ENCODE assay signal across 9 cellular contexts in the genomic region with DNA sequence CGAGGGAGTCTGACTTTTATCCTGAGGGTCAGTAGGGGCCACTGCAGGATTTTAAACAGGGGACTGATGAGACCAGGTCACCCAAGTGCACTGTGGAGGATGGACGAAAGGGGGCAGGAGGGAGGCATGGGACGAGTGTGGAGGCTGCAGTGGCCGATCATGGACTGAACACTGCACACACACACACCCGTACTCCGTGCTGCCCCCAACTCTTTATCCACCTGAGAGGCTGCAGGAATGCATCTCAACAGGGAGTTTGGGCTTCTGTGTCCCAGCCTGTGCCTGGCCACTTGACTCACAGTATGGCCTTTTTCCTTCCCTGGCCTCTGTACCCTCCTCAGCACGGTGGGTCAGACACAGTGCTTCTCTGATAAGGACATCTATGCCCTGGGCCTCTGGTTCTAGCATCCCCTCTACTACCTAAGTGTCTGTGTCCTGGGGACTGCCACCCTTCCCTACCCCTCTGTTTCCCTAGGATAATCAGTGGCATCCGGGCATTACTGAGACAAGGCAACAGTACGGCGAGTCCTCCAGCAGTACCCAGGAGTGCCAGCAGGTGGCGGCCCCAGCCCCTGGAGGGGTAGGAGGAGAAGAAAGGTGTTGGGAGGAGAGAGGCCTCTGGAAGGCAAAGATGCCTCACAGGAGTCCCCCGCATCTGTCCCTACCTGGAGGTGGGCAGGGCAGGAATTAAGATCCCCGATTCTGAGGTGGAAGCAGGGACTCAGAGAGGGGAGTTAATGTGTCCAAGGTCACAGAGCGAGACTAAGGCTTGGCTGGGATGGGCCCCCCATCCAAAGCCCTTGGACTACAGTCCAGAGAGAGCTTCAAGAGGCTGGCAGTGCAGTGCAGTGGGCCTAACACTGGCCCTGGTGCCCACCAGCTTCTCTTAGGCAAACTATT. TPM values are rescaled to one million over a fixed set of nuclear protein-coding genes. Genes with fewer than 3 reads are reported as not detected.
DNase-seq lines count a peak whose midpoint lies in the region; ATAC-seq lines count a peak whose summit lies in the region.
"Had no signal": no experiment of that assay in that cellular context is flagged by ENCODE, and none has a peak within 500 bp of the region (broad histone marks: within the 10 kb centered on the region; RNA-seq: fewer than 3 reads in every experiment).

No MANE protein-coding gene starts in this region.

- H3K4me3 Mint-ChIP-seq in central memory CD8-positive, alpha-beta T cell, result no peak overlapping the region

- H3K4me1 Mint-ChIP-seq in central memory CD8-positive, alpha-beta T cell, result peaks cover 4% of the 10 kb centered on the region

- peaks cover 38% of the 10 kb centered on the region for H3K27me3 Mint-ChIP-seq in central memory CD8-positive, alpha-beta T cell

- ATAC-seq in HG02938 (IDR thresholded peaks at IDR 0.05; ENCODE audit: unreplicated experiment), result peak; percentile 63
- ATAC-seq in central memory CD8-positive, alpha-beta T cell (replicated peaks; ENCODE audit: extremely low read depth, poor library complexity, severe bottlenecking), result peak; percentile 70
- ATAC-seq in left lobe of liver, result peak; percentile 97

- no peaks in the 10 kb centered on the region for H3K36me3 Mint-ChIP-seq in central memory CD8-positive, alpha-beta T cell (ENCODE audit: insufficient read depth)

- peak overlapping the region; percentile 32 for H3K27ac Mint-ChIP-seq in central memory CD8-positive, alpha-beta T cell (ENCODE audit: low read depth)

- peak; percentile 42 to 64 (median 49) for DNase-seq in NCI-H1417 (lab: John Stamatoyannopoulos, UW)
- DNase-seq in NCI-H1417 treated with DMSO at 0.1 percent for 48 hours (lab: John Stamatoyannopoulos, UW), result no peak
- DNase-seq in NCI-H2227 (lab: John Stamatoyannopoulos, UW; ENCODE audit: unreplicated experiment), result peak; percentile 83
- DNase-seq in activated CD4-positive, alpha-beta T cell treated with anti-CD3 and anti-CD28 coated beads for 1 hour, result peak; percentile 50
- DNase-seq in central memory CD8-positive, alpha-beta T cell (ENCODE audit: low spot score in 2 of 2), result peak; percentile 61 to 68
- peak; percentile 81 for DNase-seq in left lobe of liver (ENCODE audit: low spot score)
- peak; percentile 48 to 74 for DNase-seq in stimulated activated CD4-positive, alpha-beta T cell treated with anti-CD3 and anti-CD28 coated beads, Interleukin-4, amount 100 ng/mL, for 4 hours

- no peaks in the 10 kb centered on the region for H3K9me3 Mint-ChIP-seq in central memory CD8-positive, alpha-beta T cell

RNA-seq across cellular contexts. Expression of a gene that starts 5.1 kb away (rescaled TPM):
- 0.15 TPM for total RNA-seq in left lobe of liver

RNA-seq across cellular contexts. Expression of a gene that starts 5.8 kb away (rescaled TPM):
- total RNA-seq in left lobe of liver, result 12.8 TPM

RNA-seq across cellular contexts. Expression of a gene that starts 28.4 kb away (rescaled TPM):
- total RNA-seq in left lobe of liver, result not detected
- total RNA-seq: urinary bladder had no signal
